24 cellular contexts compared by ENCODE assay signal in genomic region chrX:110732274-110732673, GRCh38.
A peak's percentile ranks its signal among the peaks of the same experiment; 100 is the strongest.
DNase-seq lines count a peak whose midpoint lies in the region; ATAC-seq and TF ChIP-seq lines count a peak whose summit lies in the region.
"Had no signal": no experiment of that assay in that cellular context is flagged by ENCODE, and none has a peak within 500 bp of the region (broad histone marks: within the 10 kb centered on the region; RNA-seq: fewer than 3 reads in every experiment).

No MANE protein-coding gene starts in this region.

- H3K27ac Mint-ChIP-seq in endodermal cell: no peak overlapping the region
- H3K27ac Mint-ChIP-seq in CD8-positive, alpha-beta memory T cell: no peak overlapping the region
- H3K27ac Mint-ChIP-seq: activated CD4-positive, alpha-beta T cell treated with anti-CD3 and anti-CD28 coated beads, Interleukin-2, amount 10 ng/mL, durations not matched to agents 7 days and 5 days; activated naive CD8-positive, alpha-beta T cell treated with anti-CD3 and anti-CD28 coated beads, Interleukin-2, amount 50 U/mL, for 24 hours; activated T-cell treated with anti-CD3 and anti-CD28 coated beads, Interleukin-2, amount 50 U/mL, for 24 hours; CD4-positive, alpha-beta T cell had no signal

- WGBS in endodermal cell (ENCODE audit: insufficient coverage in 1 of 2, insufficient read length in 1 of 2), 2 experiments: 66% methylated on average over 6 of the region's 6 CpGs; no CpG with 5 or more reads in 1 of the 2 experiments

- H3K4me1 Mint-ChIP-seq in endodermal cell: peaks cover 1% of the 10 kb centered on the region
- H3K4me1 Mint-ChIP-seq in CD8-positive, alpha-beta memory T cell: no peaks in the 10 kb centered on the region
- H3K4me1 Mint-ChIP-seq: activated CD4-positive, alpha-beta T cell treated with anti-CD3 and anti-CD28 coated beads, Interleukin-2, amount 10 ng/mL, durations not matched to agents 7 days and 5 days; activated naive CD8-positive, alpha-beta T cell treated with anti-CD3 and anti-CD28 coated beads, Interleukin-2, amount 50 U/mL, for 24 hours had no signal

- H3K9me3 Mint-ChIP-seq in endodermal cell: no peaks in the 10 kb centered on the region
- H3K9me3 Mint-ChIP-seq in CD8-positive, alpha-beta memory T cell: no peaks in the 10 kb centered on the region
- H3K9me3 Mint-ChIP-seq: activated CD4-positive, alpha-beta T cell treated with anti-CD3 and anti-CD28 coated beads, Interleukin-2, amount 10 ng/mL, durations not matched to agents 7 days and 5 days; activated naive CD8-positive, alpha-beta T cell treated with anti-CD3 and anti-CD28 coated beads, Interleukin-2, amount 50 U/mL, for 24 hours; activated T-cell treated with anti-CD3 and anti-CD28 coated beads, Interleukin-2, amount 50 U/mL, for 24 hours; CD4-positive, alpha-beta T cell had no signal

- DNase-seq in Right ventricle myocardium superior (no peak), right atrium auricular region (ENCODE audit: low spot score) (no peak), endodermal cell (peak; percentile 48), iPS-NIHi7 (ENCODE audit: extremely low spot score) (peak; percentile 25), HUDEP-2 (lab: John Stamatoyannopoulos, UW; ENCODE audit: unreplicated experiment in 76 of 76) (no peak), NCI-H146 (lab: John Stamatoyannopoulos, UW) (no peak)
- DNase-seq in CD8-positive, alpha-beta memory T cell: no peak
- DNase-seq: activated CD4-positive, alpha-beta T cell treated with anti-CD3 and anti-CD28 coated beads, Interleukin-2, amount 10 ng/mL, durations not matched to agents 7 days and 5 days; activated gamma-delta T cell treated with Interleukin-2 at 50 U/mL for 16 hours; activated naive CD8-positive, alpha-beta T cell treated with anti-CD3 and anti-CD28 coated beads, Interleukin-2, amount 50 U/mL, for 24 hours; activated T-cell treated with anti-CD3 and anti-CD28 coated beads, Interleukin-2, amount 50 U/mL, for 24 hours; CD4-positive, alpha-beta T cell; cerebellar nuclear complex; DMS53; dorsolateral prefrontal cortex; MM.1S; SIG-M5; stimulated activated CD4-positive, alpha-beta T cell treated with anti-CD3 and anti-CD28 coated beads, Interleukin-15, amount 100 ng/mL, for 24 hours; stimulated activated naive CD4-positive, alpha-beta T cell treated with Interleukin-2 at 50 U/mL for 16 hours had no signal

- no peak overlapping the region for H3K9ac ChIP-seq in endodermal cell (ENCODE audit: extremely low read depth, low read length, poor library complexity, severe bottlenecking)
- H3K9ac ChIP-seq: KMS-11 had no signal

- TF ChIP-seq CTCF in right atrium auricular region (IDR thresholded peaks at IDR 0.05) (no peak), endodermal cell (conservative IDR thresholded peaks at IDR 0.05) (no peak)

- no peak overlapping the region for H3K4me3 Mint-ChIP-seq in endodermal cell
- H3K4me3 Mint-ChIP-seq in CD8-positive, alpha-beta memory T cell: no peak overlapping the region
- H3K4me3 Mint-ChIP-seq: activated CD4-positive, alpha-beta T cell treated with anti-CD3 and anti-CD28 coated beads, Interleukin-2, amount 10 ng/mL, durations not matched to agents 7 days and 5 days; activated naive CD8-positive, alpha-beta T cell treated with anti-CD3 and anti-CD28 coated beads, Interleukin-2, amount 50 U/mL, for 24 hours; activated T-cell treated with anti-CD3 and anti-CD28 coated beads, Interleukin-2, amount 50 U/mL, for 24 hours; CD4-positive, alpha-beta T cell had no signal

- ATAC-seq in Right ventricle myocardium superior (ENCODE audit: poor library complexity) (peak; percentile 51), GM21528 (IDR thresholded peaks at IDR 0.05; ENCODE audit: low FRiP score, unreplicated experiment) (no peak)
- ATAC-seq: activated naive CD8-positive, alpha-beta T cell treated with anti-CD3 and anti-CD28 coated beads, Interleukin-2, amount 50 U/mL, for 24 hours; body of pancreas had no signal

- POLR2A ChIA-PET in CD8-positive, alpha-beta memory T cell (lab: Charles Lee): no interaction called here

- intact Hi-C loops in Right ventricle myocardium superior (cut with DNase I): no loop called here

- H3K36me3 Mint-ChIP-seq in endodermal cell (ENCODE audit: low read depth): no peaks in the 10 kb centered on the region
- H3K36me3 Mint-ChIP-seq in CD8-positive, alpha-beta memory T cell: no peaks in the 10 kb centered on the region

- H3K9me3 ChIP-seq in right atrium auricular region (no peaks in the 10 kb centered on the region), endodermal cell (ENCODE audit: control insufficient read depth, low read length) (no peaks in the 10 kb centered on the region)
- H3K9me3 ChIP-seq in CD8-positive, alpha-beta memory T cell (ENCODE audit: low read length): no peaks in the 10 kb centered on the region
- H3K9me3 ChIP-seq: body of pancreas, thoracic aorta had no signal

- H3K27ac ChIP-seq in right atrium auricular region (no peak overlapping the region), endodermal cell (ENCODE audit: low read depth, low read length) (no peak overlapping the region)
- no peak overlapping the region for H3K27ac ChIP-seq in CD8-positive, alpha-beta memory T cell (ENCODE audit: low read depth, low read length)
- H3K27ac ChIP-seq: body of pancreas, dorsolateral prefrontal cortex, KMS-11, thoracic aorta, VCaP had no signal

- CTCF ChIA-PET in CD8-positive, alpha-beta memory T cell (lab: Charles Lee): no interaction called here

- no peaks in the 10 kb centered on the region for H3K4me1 ChIP-seq in right atrium auricular region
- H3K4me1 ChIP-seq in endodermal cell (ENCODE audit: control insufficient read depth, insufficient read depth, low read length): no peaks in the 10 kb centered on the region
- no peaks in the 10 kb centered on the region for H3K4me1 ChIP-seq in CD8-positive, alpha-beta memory T cell (ENCODE audit: insufficient read depth, low read length)
- H3K4me1 ChIP-seq: body of pancreas had no signal

- H3K4me3 ChIP-seq in right atrium auricular region (no peak overlapping the region), endodermal cell (ENCODE audit: low read length) (no peak overlapping the region)
- H3K4me3 ChIP-seq in CD8-positive, alpha-beta memory T cell (ENCODE audit: low read length): no peak overlapping the region
- H3K4me3 ChIP-seq: body of pancreas, dorsolateral prefrontal cortex, thoracic aorta had no signal

- H3K27me3 Mint-ChIP-seq in endodermal cell (ENCODE audit: insufficient read depth): no peaks in the 10 kb centered on the region
- peaks cover 0 to 5% of the 10 kb centered on the region in 2 donors for H3K27me3 Mint-ChIP-seq in CD8-positive, alpha-beta memory T cell
- H3K27me3 Mint-ChIP-seq: activated CD4-positive, alpha-beta T cell treated with anti-CD3 and anti-CD28 coated beads, Interleukin-2, amount 10 ng/mL, durations not matched to agents 7 days and 5 days; activated naive CD8-positive, alpha-beta T cell treated with anti-CD3 and anti-CD28 coated beads, Interleukin-2, amount 50 U/mL, for 24 hours; CD4-positive, alpha-beta T cell had no signal

- H3K27me3 ChIP-seq in right atrium auricular region (peaks cover 0 to 5% of the 10 kb centered on the region in 2 donors), endodermal cell (ENCODE audit: control insufficient read depth, insufficient read depth, low read length, poor library complexity, severe bottlenecking) (no peaks in the 10 kb centered on the region)
- H3K27me3 ChIP-seq in CD8-positive, alpha-beta memory T cell (ENCODE audit: insufficient read depth, low read length, poor library complexity, severe bottlenecking): no peaks in the 10 kb centered on the region
- H3K27me3 ChIP-seq: body of pancreas had no signal

- H3K36me3 ChIP-seq in right atrium auricular region (no peaks in the 10 kb centered on the region), endodermal cell (ENCODE audit: control insufficient read depth, insufficient read depth, low read length) (no peaks in the 10 kb centered on the region)
- no peaks in the 10 kb centered on the region for H3K36me3 ChIP-seq in CD8-positive, alpha-beta memory T cell (ENCODE audit: insufficient read depth, low read length)
- H3K36me3 ChIP-seq: thoracic aorta had no signal

Comparison
In these comparisons a context has a peak if more than half of its experiments do, and no peak if none do; other contexts are left out.
1. DNase-seq: peak in endodermal cell (single experiment) and iPS-NIHi7 (single experiment); none in Right ventricle myocardium superior (single experiment), right atrium auricular region (single experiment), HUDEP-2 (0 of 76), NCI-H146 (single experiment) and CD8-positive, alpha-beta memory T cell (0 of 5).